ENCODE assay signal across 13 cellular contexts in genomic region chr10:33195608-33196376, GRCh38.
DNase-seq lines count a peak whose midpoint lies in the region; ATAC-seq and TF ChIP-seq lines count a peak whose summit lies in the region.
"Had no signal": no experiment of that assay in that cellular context is flagged by ENCODE, and none has a peak within 500 bp of the region (broad histone marks: within the 10 kb centered on the region; RNA-seq: fewer than 3 reads in every experiment).

No MANE protein-coding gene starts in this region.

- H3K36me3 ChIP-seq in cardiac muscle cell (peaks cover 54% of the 10 kb centered on the region), lower lobe of right lung (peaks cover 25% of the 10 kb centered on the region), tibial artery (peaks cover 5 to 14% (median 8%) of the 10 kb centered on the region in 3 donors)

- ATAC-seq in Right ventricle myocardium superior (ENCODE audit: poor library complexity) (no peak), lower lobe of right lung (no peak), HG03469 (IDR thresholded peaks at IDR 0.05; ENCODE audit: unreplicated experiment) (no peak), GM18517 (IDR thresholded peaks at IDR 0.05; ENCODE audit: unreplicated experiment) (no peak)

- no peaks in the 10 kb centered on the region for H3K4me1 ChIP-seq in cardiac muscle cell (ENCODE audit: low read depth)
- peaks cover 60% of the 10 kb centered on the region for H3K4me1 ChIP-seq in lower lobe of right lung
- H3K4me1 ChIP-seq in tibial artery: peaks cover 0 to 41% (median 11%) of the 10 kb centered on the region in 4 donors
- H3K4me1 ChIP-seq: testis had no signal

- TF ChIP-seq CTCF in cardiac muscle cell (IDR thresholded peaks at IDR 0.05; ENCODE audit: low read depth, low read length) (no peak), choroid plexus epithelial cell (conservative IDR thresholded peaks at IDR 0.05; ENCODE audit: low read depth, low read length) (no peak), lower lobe of right lung (IDR thresholded peaks at IDR 0.05) (no peak), tibial artery (IDR thresholded peaks at IDR 0.05) (no peak)

- no peaks in the 10 kb centered on the region for H3K27me3 ChIP-seq in cardiac muscle cell
- no peaks in the 10 kb centered on the region for H3K27me3 ChIP-seq in lower lobe of right lung (ENCODE audit: low read depth)
- no peaks in the 10 kb centered on the region for H3K27me3 ChIP-seq in tibial artery
- H3K27me3 ChIP-seq: testis had no signal

- no peak overlapping the region for H3K4me3 ChIP-seq in cardiac muscle cell
- H3K4me3 ChIP-seq in choroid plexus epithelial cell (ENCODE audit: low read depth, low read length): no peak overlapping the region
- H3K4me3 ChIP-seq in lower lobe of right lung: no peak overlapping the region
- no peak overlapping the region for H3K4me3 ChIP-seq in tibial artery
- H3K4me3 ChIP-seq: testis had no signal

- H3K9me3 ChIP-seq in cardiac muscle cell (ENCODE audit: low read depth) (no peaks in the 10 kb centered on the region), lower lobe of right lung (no peaks in the 10 kb centered on the region), tibial artery (no peaks in the 10 kb centered on the region)
- H3K9me3 ChIP-seq: testis had no signal

- intact Hi-C loops in Right ventricle myocardium superior (cut with DNase I) (loop anchor here (10.0 kb wide), 1 partner anchor 139 kb away; the partner anchor contains the start of gene NRP1), lower lobe of right lung (cut with DNase I) (no loop called here), tibial artery (cut with DNase I; ENCODE audit: low total_unique reads) (loop anchor here (2.0 to 10.0 kb wide), 2 partner anchors 73 to 129 kb away; no protein-coding TSS in a partner anchor)

- peak overlapping the region; percentile 62 for H3K27ac ChIP-seq in cardiac muscle cell
- H3K27ac ChIP-seq in lower lobe of right lung: peak overlapping the region; percentile 59
- H3K27ac ChIP-seq in tibial artery: peak overlapping the region; percentile 42 to 60

- DNase-seq in cardiac muscle cell (ENCODE audit: low read depth in 1 of 2, low spot score in 1 of 2): peak in 1 of 2 donors; percentile 29
- DNase-seq in Right ventricle myocardium superior: no peak
- DNase-seq in choroid plexus epithelial cell (ENCODE audit: low read depth): peak; percentile 59
- DNase-seq in lower lobe of right lung: no peak
- DNase-seq in tibial artery: no peak
- DNase-seq in stimulated activated CD4-positive, alpha-beta T cell treated with anti-CD3 and anti-CD28 coated beads, Interleukin-2, amount 100 ng/mL, for 48 hours: no peak
- DNase-seq: activated T-cell treated with anti-CD3 and anti-CD28 coated beads for 4 hours, left colon, NCI-H1092 treated with DMSO at 0.1 percent for 48 hours, T-helper 1 cell, testis had no signal
